8 cellular contexts compared by ENCODE assay signal in the genomic region with DNA sequence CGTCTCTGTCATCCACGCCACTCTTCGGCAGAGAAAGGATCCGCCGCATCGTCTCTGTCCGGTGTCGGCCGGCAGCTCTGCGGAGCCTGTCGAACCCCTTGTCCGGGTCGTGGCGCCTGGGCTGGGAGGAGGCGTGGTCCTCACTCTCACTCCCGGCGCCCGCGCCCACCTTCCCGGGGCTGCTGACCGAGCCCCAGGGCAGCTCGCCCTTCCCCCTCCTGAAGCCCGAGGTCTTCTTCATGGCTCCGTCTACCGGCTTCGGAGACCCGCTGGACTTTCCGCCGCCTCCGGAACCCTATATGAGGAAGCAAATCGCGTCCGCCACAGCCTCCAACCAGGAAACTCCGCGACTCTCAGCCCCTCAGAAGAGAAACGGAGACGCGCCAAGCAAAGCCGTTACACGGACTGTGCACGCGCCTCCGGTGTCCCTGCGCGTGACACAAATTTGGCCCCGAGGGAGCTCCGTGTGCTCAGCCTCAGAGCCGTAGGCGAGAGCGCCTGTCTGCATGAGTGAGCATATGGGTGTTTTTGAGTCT.
DNase-seq lines count a peak whose midpoint lies in the region; ATAC-seq and TF ChIP-seq lines count a peak whose summit lies in the region.
"Not testable (repeated sequence)": the region's sequence is repeated elsewhere in the genome, so short reads cannot be mapped to it uniquely, and the experiment has no call there.

No MANE protein-coding gene starts in this region.

- H3K36me3 ChIP-seq in right lobe of liver; testis (ENCODE audit: low read depth, missing control alignments): not testable (repeated sequence)

- WGBS in right lobe of liver (ENCODE audit: insufficient coverage, low coverage, low lambda C conversion rate, missing lambda C conversion rate), result 17% methylated on average over 21 of the region's 50 CpGs
- 19% methylated on average over 15 of the region's 50 CpGs; no CpG with 5 or more reads in 1 of the 2 donors for WGBS in testis, 2 donors

- not testable (repeated sequence) for H3K9me3 ChIP-seq in right lobe of liver, testis

- H3K4me1 ChIP-seq in right lobe of liver, testis: not testable (repeated sequence)

- ATAC-seq in GM19372 (IDR thresholded peaks at IDR 0.05; ENCODE audit: low read depth, unreplicated experiment) (peak; percentile 77), HG02588 (IDR thresholded peaks at IDR 0.05; ENCODE audit: unreplicated experiment) (peak; percentile 84), HG03378 (IDR thresholded peaks at IDR 0.05; ENCODE audit: unreplicated experiment) (peak; percentile 83), SK-N-SH treated with all-trans-retinoic acid at 6 μM for 48 hours (peak; percentile 54), right lobe of liver (peak; percentile 29 to 62 (median 43))

- TF ChIP-seq POLR2A in right lobe of liver (IDR thresholded peaks at IDR 0.05); testis (IDR thresholded peaks at IDR 0.05): not testable (repeated sequence)

- H3K4me3 ChIP-seq in GM08714 (ENCODE audit: low read length) (peak overlapping the region; percentile 34; the same call in 1 of the 2 replicates), astrocyte of the cerebellum (ENCODE audit: low read depth, low read length) (peak overlapping the region; percentile 27), testis (peak overlapping the region; percentile 19 to 55)
- not testable (repeated sequence) for H3K4me3 ChIP-seq in right lobe of liver

- in situ Hi-C loops in astrocyte of the cerebellum (cut with HindIII; ENCODE audit: low sequenced_read_pairs), result not testable (repeated sequence)

- H3K27ac ChIP-seq in right lobe of liver, testis: not testable (repeated sequence)

- not testable (repeated sequence) for DNase-seq in astrocyte of the cerebellum (ENCODE audit: low read depth)
- DNase-seq in right lobe of liver (peak in 1 of 3 donors; percentile 47), testis (peak; percentile 39)

- intact Hi-C loops in right lobe of liver (cut with DNase I); testis (cut with DNase I; ENCODE audit: low total_unique reads): not testable (repeated sequence)

- H3K27me3 ChIP-seq in right lobe of liver, testis: not testable (repeated sequence)

- not testable (repeated sequence) for TF ChIP-seq CTCF in astrocyte of the cerebellum (IDR thresholded peaks at IDR 0.05; ENCODE audit: low read depth, low read length, missing control alignments); right lobe of liver (IDR thresholded peaks at IDR 0.05); testis (IDR thresholded peaks at IDR 0.05)
